1 cellular context compared by ENCODE assay signal in genomic region chr10:3893904-3894563, GRCh38.
TF ChIP-seq lines count a peak whose summit lies in the region.

No MANE protein-coding gene starts in this region.

TF ChIP-seq in K562, 482 proteins besides CTCF, POLR2A, EP300 and RAD21 (continued from another document and continues in another):
- TF ChIP-seq, protein P1, sequence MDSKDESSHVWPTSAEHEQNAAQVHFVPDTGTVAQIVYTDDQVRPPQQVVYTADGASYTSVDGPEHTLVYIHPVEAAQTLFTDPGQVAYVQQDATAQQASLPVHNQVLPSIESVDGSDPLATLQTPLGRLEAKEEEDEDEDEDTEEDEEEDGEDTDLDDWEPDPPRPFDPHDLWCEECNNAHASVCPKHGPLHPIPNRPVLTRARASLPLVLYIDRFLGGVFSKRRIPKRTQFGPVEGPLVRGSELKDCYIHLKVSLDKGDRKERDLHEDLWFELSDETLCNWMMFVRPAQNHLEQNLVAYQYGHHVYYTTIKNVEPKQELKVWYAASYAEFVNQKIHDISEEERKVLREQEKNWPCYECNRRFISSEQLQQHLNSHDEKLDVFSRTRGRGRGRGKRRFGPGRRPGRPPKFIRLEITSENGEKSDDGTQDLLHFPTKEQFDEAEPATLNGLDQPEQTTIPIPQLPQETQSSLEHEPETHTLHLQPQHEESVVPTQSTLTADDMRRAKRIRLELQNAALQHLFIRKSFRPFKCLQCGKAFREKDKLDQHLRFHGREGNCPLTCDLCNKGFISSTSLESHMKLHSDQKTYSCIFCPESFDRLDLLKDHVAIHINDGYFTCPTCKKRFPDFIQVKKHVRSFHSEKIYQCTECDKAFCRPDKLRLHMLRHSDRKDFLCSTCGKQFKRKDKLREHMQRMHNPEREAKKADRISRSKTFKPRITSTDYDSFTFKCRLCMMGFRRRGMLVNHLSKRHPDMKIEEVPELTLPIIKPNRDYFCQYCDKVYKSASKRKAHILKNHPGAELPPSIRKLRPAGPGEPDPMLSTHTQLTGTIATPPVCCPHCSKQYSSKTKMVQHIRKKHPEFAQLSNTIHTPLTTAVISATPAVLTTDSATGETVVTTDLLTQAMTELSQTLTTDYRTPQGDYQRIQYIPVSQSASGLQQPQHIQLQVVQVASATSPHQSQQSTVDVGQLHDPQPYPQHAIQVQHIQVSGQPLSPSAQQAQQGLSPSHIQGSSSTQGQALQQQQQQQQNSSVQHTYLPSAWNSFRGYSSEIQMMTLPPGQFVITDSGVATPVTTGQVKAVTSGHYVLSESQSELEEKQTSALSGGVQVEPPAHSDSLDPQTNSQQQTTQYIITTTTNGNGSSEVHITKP (IDR thresholded peaks at IDR 0.05; ENCODE audit: partially characterized antibody): peak; percentile 71
- no peak for TF ChIP-seq SIN3A (IDR thresholded peaks at IDR 0.05; ENCODE audit: borderline replicate concordance in 2 of 2, control insufficient read depth in 1 of 2, low read depth in 2 of 2, low read length in 2 of 2)
- no peak for TF ChIP-seq POLR2B (IDR thresholded peaks at IDR 0.05; ENCODE audit: low read depth, partially characterized antibody)
- TF ChIP-seq MECOM (CRISPR knock-in tag; IDR thresholded peaks at IDR 0.05): peak; percentile 51; the same call in 1 of the 2 replicates
- 0 out of 2 replicates have a peak, but pooled peaks have one; percentile 71 for TF ChIP-seq ZNF592 (IDR thresholded peaks at IDR 0.05)
- 0 out of 2 replicates have a peak, but pooled peaks have one; percentile 6 for TF ChIP-seq PHTF2 (CRISPR knock-in tag; IDR thresholded peaks at IDR 0.05)
- no peak for TF ChIP-seq AFF4 (CRISPR knock-in tag; IDR thresholded peaks at IDR 0.05)
- TF ChIP-seq ZNF318 (IDR thresholded peaks at IDR 0.05; ENCODE audit: borderline replicate concordance in 1 of 2, low read depth in 1 of 2): 0 out of 4 replicates have a peak, but pooled peaks of 1 of the 2 experiments have one; percentile 11
- no peak for TF ChIP-seq NR4A1 (CRISPR knock-in tag; IDR thresholded peaks at IDR 0.05)
- TF ChIP-seq NR4A1 (tag; IDR thresholded peaks at IDR 0.05): peak; percentile 82
- TF ChIP-seq ARHGAP35 (IDR thresholded peaks at IDR 0.05; ENCODE audit: partially characterized antibody): no peak
- peak; percentile 88 for TF ChIP-seq CEBPG (CRISPR knock-in tag; IDR thresholded peaks at IDR 0.05)
- TF ChIP-seq CEBPG (tag; conservative IDR thresholded peaks at IDR 0.05 in 1 of 2, IDR thresholded peaks at IDR 0.05 in 1 of 2): peak; percentile 86 to 94
- TF ChIP-seq NR2C2 (CRISPR knock-in tag; IDR thresholded peaks at IDR 0.05): no peak
- TF ChIP-seq NR2C2 (tag; IDR thresholded peaks at IDR 0.05): peak; percentile 26; the same call in 1 of the 2 replicates
- TF ChIP-seq ATF4 (CRISPR knock-in tag; IDR thresholded peaks at IDR 0.05): peak; percentile 96
- no peak for TF ChIP-seq DACH1 (IDR thresholded peaks at IDR 0.05; ENCODE audit: partially characterized antibody)
- TF ChIP-seq IFI16 (CRISPR knock-in tag; IDR thresholded peaks at IDR 0.05): peak; percentile 12; the same call in 1 of the 2 replicates
- TF ChIP-seq ZNF830 (CRISPR knock-in tag; IDR thresholded peaks at IDR 0.05): 0 out of 2 replicates have a peak, but pooled peaks have one; percentile 40
- peak; percentile 28; the same call in 1 of the 2 replicates for TF ChIP-seq CTBP1 (IDR thresholded peaks at IDR 0.05; ENCODE audit: borderline replicate concordance)
- TF ChIP-seq ZNF589 (CRISPR knock-in tag; IDR thresholded peaks at IDR 0.05; ENCODE audit: low read depth): 0 out of 2 replicates have a peak, but pooled peaks have one; percentile 63
- peak; percentile 64; the same call in 1 of the 2 replicates for TF ChIP-seq DMBX1 (CRISPR knock-in tag; IDR thresholded peaks at IDR 0.05; ENCODE audit: borderline replicate concordance)
- peak; percentile 82; the same call in 1 of the 2 replicates for TF ChIP-seq ZNF175 (CRISPR knock-in tag; IDR thresholded peaks at IDR 0.05; ENCODE audit: low read depth)
- no peak for TF ChIP-seq ZNF436 (CRISPR knock-in tag; IDR thresholded peaks at IDR 0.05)
- peak; percentile 32; the same call in 1 of the 2 replicates for TF ChIP-seq PYGO2 (tag; IDR thresholded peaks at IDR 0.05)
- TF ChIP-seq, protein P2, sequence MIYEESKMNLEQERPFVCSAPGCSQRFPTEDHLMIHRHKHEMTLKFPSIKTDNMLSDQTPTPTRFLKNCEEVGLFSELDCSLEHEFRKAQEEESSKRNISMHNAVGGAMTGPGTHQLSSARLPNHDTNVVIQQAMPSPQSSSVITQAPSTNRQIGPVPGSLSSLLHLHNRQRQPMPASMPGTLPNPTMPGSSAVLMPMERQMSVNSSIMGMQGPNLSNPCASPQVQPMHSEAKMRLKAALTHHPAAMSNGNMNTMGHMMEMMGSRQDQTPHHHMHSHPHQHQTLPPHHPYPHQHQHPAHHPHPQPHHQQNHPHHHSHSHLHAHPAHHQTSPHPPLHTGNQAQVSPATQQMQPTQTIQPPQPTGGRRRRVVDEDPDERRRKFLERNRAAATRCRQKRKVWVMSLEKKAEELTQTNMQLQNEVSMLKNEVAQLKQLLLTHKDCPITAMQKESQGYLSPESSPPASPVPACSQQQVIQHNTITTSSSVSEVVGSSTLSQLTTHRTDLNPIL (CRISPR knock-in tag; IDR thresholded peaks at IDR 0.05): 0 out of 2 replicates have a peak, but pooled peaks have one; percentile 9
- TF ChIP-seq RUNX1 (IDR thresholded peaks at IDR 0.05; ENCODE audit: low read depth): no peak
- TF ChIP-seq TRIM24 (IDR thresholded peaks at IDR 0.05): peak in 1 of 2 experiments; percentile 16; a peak in 1 of 4 replicates
- peak; percentile 63; the same call in 1 of the 2 replicates for TF ChIP-seq ZNF584 (CRISPR knock-in tag; IDR thresholded peaks at IDR 0.05; ENCODE audit: low read depth)
- TF ChIP-seq ATF7 (IDR thresholded peaks at IDR 0.05): peak; percentile 35; the same call in 1 of the 2 replicates
- 0 out of 2 replicates have a peak, but pooled peaks have one; percentile 52 for TF ChIP-seq ZNF311 (CRISPR knock-in tag; IDR thresholded peaks at IDR 0.05)
- TF ChIP-seq SMAD3 (CRISPR knock-in tag; conservative IDR thresholded peaks at IDR 0.05): 0 out of 2 replicates have a peak, but pooled peaks have one; percentile 34
- no peak for TF ChIP-seq SRSF3 (IDR thresholded peaks at IDR 0.05; ENCODE audit: insufficient read depth, low read length)
